ENCODE assay signal across 23 cellular contexts in the genomic region with DNA sequence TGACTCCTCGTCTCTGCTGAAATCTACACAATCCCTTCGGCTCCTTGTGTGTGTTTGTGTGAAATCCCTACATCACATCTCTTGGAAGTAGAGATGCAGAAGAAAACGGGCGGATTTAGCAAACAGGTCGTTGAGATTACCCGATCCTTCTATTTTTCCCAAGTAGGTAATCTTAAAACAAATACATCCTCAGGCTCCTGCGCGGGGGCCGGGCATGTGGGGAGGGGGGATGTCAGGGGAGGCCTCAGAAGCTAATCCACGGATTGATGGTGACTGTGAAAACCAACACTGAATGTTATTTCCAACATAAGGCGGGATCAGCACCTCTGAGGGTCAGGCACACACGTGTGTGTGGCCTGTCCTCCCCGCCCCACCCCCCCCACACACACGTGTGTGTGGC.
A peak's percentile ranks its signal among the peaks of the same experiment; 100 is the strongest.
DNase-seq lines count a peak whose midpoint lies in the region; ATAC-seq and TF ChIP-seq lines count a peak whose summit lies in the region.
"Had no signal": no experiment of that assay in that cellular context is flagged by ENCODE, and none has a peak within 500 bp of the region (broad histone marks: within the 10 kb centered on the region; RNA-seq: fewer than 3 reads in every experiment).

No MANE protein-coding gene starts in this region.

- H3K27me3 ChIP-seq in esophagus muscularis mucosa (no peaks in the 10 kb centered on the region), transverse colon (no peaks in the 10 kb centered on the region)

- ATAC-seq in GM18870 (IDR thresholded peaks at IDR 0.05; ENCODE audit: unreplicated experiment): no peak

- WGBS in esophagus muscularis mucosa: 80% methylated on average over 12 of the region's 14 CpGs
- 86 to 89% methylated on average over 10 to 14 of the region's 14 CpGs for WGBS in transverse colon (ENCODE audit: low coverage in 1 of 2), 2 donors

- no peak overlapping the region for H3K4me3 ChIP-seq in esophagus muscularis mucosa
- no peak overlapping the region for H3K4me3 ChIP-seq in transverse colon
- H3K4me3 ChIP-seq: HAP-1 had no signal

- H3K36me3 ChIP-seq in esophagus muscularis mucosa (no peaks in the 10 kb centered on the region), transverse colon (no peaks in the 10 kb centered on the region)
- H3K36me3 ChIP-seq: HAP-1 had no signal

- TF ChIP-seq POLR2A in esophagus muscularis mucosa (IDR thresholded peaks at IDR 0.05; ENCODE audit: low read depth) (no peak), transverse colon (IDR thresholded peaks at IDR 0.05) (no peak)

- TF ChIP-seq EP300 in esophagus muscularis mucosa (IDR thresholded peaks at IDR 0.05) (no peak), transverse colon (IDR thresholded peaks at IDR 0.05; ENCODE audit: low read depth) (no peak)

- H3K9me3 ChIP-seq in esophagus muscularis mucosa: no peaks in the 10 kb centered on the region
- H3K9me3 ChIP-seq in transverse colon: no peaks in the 10 kb centered on the region
- H3K9me3 ChIP-seq: HAP-1 had no signal

- TF ChIP-seq CTCF in esophagus muscularis mucosa (IDR thresholded peaks at IDR 0.05): no peak
- TF ChIP-seq CTCF in transverse colon (IDR thresholded peaks at IDR 0.05): no peak

- intact Hi-C loops in esophagus muscularis mucosa (cut with DNase I): no loop called here
- intact Hi-C loops in transverse colon (cut with DNase I; ENCODE audit: low total_unique reads): no loop called here

- DNase-seq in activated CD8-positive, alpha-beta memory T cell treated with anti-CD3 and anti-CD28 coated beads for 24 hours: peak; percentile 17
- DNase-seq in activated CD8-positive, alpha-beta memory T cell treated with anti-CD3 and anti-CD28 coated beads, Interleukin-2, amount 50 U/mL, for 4 hours: no peak
- no peak for DNase-seq in esophagus muscularis mucosa (ENCODE audit: extremely low spot score)
- peak; percentile 55 for DNase-seq in mesenteric fat pad (ENCODE audit: low spot score)
- DNase-seq in transverse colon: no peak
- DNase-seq in activated CD4-positive, CD25-positive, alpha-beta regulatory T cell (lab: John Stamatoyannopoulos, UW): no peak
- no peak for DNase-seq in NCI-H2107 treated with DMSO at 0.1 percent for 48 hours (lab: John Stamatoyannopoulos, UW; ENCODE audit: unreplicated experiment)
- DNase-seq: ACHN, Calu3, DND-41, GOT3, HFFc6, KBM-7, NCI-H1048, NCI-H1694, NCI-H2029 treated with DMSO at 0.1 percent for 48 hours, NCI-H2227 treated with DMSO at 0.1 percent for 48 hours, NCI-H526 treated with DMSO at 0.1 percent for 48 hours, RPMI8226, SHP77 had no signal

- H3K4me1 ChIP-seq in esophagus muscularis mucosa (peaks cover 0 to 90% (median 86%) of the 10 kb centered on the region in 4 donors), transverse colon (peaks cover 6 to 27% (median 15%) of the 10 kb centered on the region in 4 donors)

- in situ Hi-C loops in transverse colon (cut with MboI; ENCODE audit: low pct_ligation_motif_present in 1 of 4, low pct_unique_long_range_greater_than_20kb in 1 of 4, low sequenced_read_pairs in 3 of 4): no loop called here

- H3K27ac ChIP-seq in esophagus muscularis mucosa (replicated peaks in 1 of 4) (peak overlapping the region; percentile 39 to 79 (median 75)), transverse colon (peak overlapping the region; percentile 4 to 72 (median 36))
- H3K27ac ChIP-seq: 22Rv1 had no signal

Comparison
In these comparisons a context has a peak if more than half of its experiments do, and no peak if none do; other contexts are left out.
1. DNase-seq: peak in activated CD8-positive, alpha-beta memory T cell treated with anti-CD3 and anti-CD28 coated beads for 24 hours (single experiment) and mesenteric fat pad (single experiment); none in activated CD8-positive, alpha-beta memory T cell treated with anti-CD3 and anti-CD28 coated beads, Interleukin-2, amount 50 U/mL, for 4 hours (single experiment), esophagus muscularis mucosa (single experiment), transverse colon (single experiment), activated CD4-positive, CD25-positive, alpha-beta regulatory T cell (0 of 4) and NCI-H2107 treated with DMSO at 0.1 percent for 48 hours (single experiment).